ENCODE assay signal across 9 cellular contexts in genomic region chr14:34980337-34980900, GRCh38. TPM values are rescaled to one million over a fixed set of nuclear protein-coding genes. Genes with fewer than 3 reads are reported as not detected.
DNase-seq lines count a peak whose midpoint lies in the region; ATAC-seq and TF ChIP-seq lines count a peak whose summit lies in the region.
"Had no signal": no experiment of that assay in that cellular context is flagged by ENCODE, and none has a peak within 500 bp of the region (broad histone marks: within the 10 kb centered on the region; RNA-seq: fewer than 3 reads in every experiment).

No MANE protein-coding gene starts in this region.

- no peak for ATAC-seq in stimulated activated naive CD8-positive, alpha-beta T cell treated with anti-CD3 and anti-CD28 coated beads, Interleukin-15, amount 100 ng/mL, for 72 hours
- no peak for ATAC-seq in HG03439 (IDR thresholded peaks at IDR 0.05; ENCODE audit: unreplicated experiment)

- H3K36me3 ChIP-seq in SU-DHL-6 (ENCODE audit: low read length) = peaks cover 3% of the 10 kb centered on the region; the same call in 1 of the 2 replicates

- no peaks in the 10 kb centered on the region for H3K9me3 ChIP-seq in SU-DHL-6 (ENCODE audit: insufficient read depth, low read length)

- no peak overlapping the region for H3K27ac ChIP-seq in SU-DHL-6 (ENCODE audit: low read depth, low read length)

- no peaks in the 10 kb centered on the region for H3K9me3 Mint-ChIP-seq in activated T-cell treated with anti-CD3 and anti-CD28 coated beads, Interleukin-2, amount 50 U/mL, for 24 hours
- H3K9me3 Mint-ChIP-seq in glutamatergic neuron (ENCODE audit: unreplicated experiment) = peaks cover 3% of the 10 kb centered on the region
- H3K9me3 Mint-ChIP-seq in stimulated activated naive CD8-positive, alpha-beta T cell treated with anti-CD3 and anti-CD28 coated beads, Interleukin-15, amount 100 ng/mL, for 72 hours = no peaks in the 10 kb centered on the region

- H3K4me2 ChIP-seq in SU-DHL-6 (ENCODE audit: low read depth, low read length, poor library complexity, severe bottlenecking) = peak overlapping the region; percentile 82

- H3K79me2 ChIP-seq in SU-DHL-6 (ENCODE audit: insufficient read depth, low read length) = peaks cover 84% of the 10 kb centered on the region

- H4K20me1 ChIP-seq in SU-DHL-6 (ENCODE audit: low read depth, low read length) = no peaks in the 10 kb centered on the region

- no peaks in the 10 kb centered on the region for H3K27me3 Mint-ChIP-seq in activated T-cell treated with anti-CD3 and anti-CD28 coated beads, Interleukin-2, amount 50 U/mL, for 24 hours
- no peaks in the 10 kb centered on the region for H3K27me3 Mint-ChIP-seq in glutamatergic neuron (ENCODE audit: unreplicated experiment)
- H3K27me3 Mint-ChIP-seq in stimulated activated naive CD8-positive, alpha-beta T cell treated with anti-CD3 and anti-CD28 coated beads, Interleukin-15, amount 100 ng/mL, for 72 hours = no peaks in the 10 kb centered on the region

- peaks cover 15% of the 10 kb centered on the region for H3F3A ChIP-seq in SU-DHL-6 (ENCODE audit: insufficient read depth)

- peak overlapping the region; percentile 40 for H2AFZ ChIP-seq in SU-DHL-6 (ENCODE audit: low read depth, low read length, severe bottlenecking)

- no peak for DNase-seq in activated T-cell treated with anti-CD3 and anti-CD28 coated beads, Interleukin-2, amount 50 U/mL, for 24 hours
- no peak for DNase-seq in activated T-cell treated with anti-CD3 and anti-CD28 coated beads, Interleukin-2, amount 50 U/mL, for 48 hours
- DNase-seq in glutamatergic neuron (no peak), NCI-H1105 (lab: John Stamatoyannopoulos, UW) (no peak), KBM-7 (no peak)
- DNase-seq in stimulated activated naive CD8-positive, alpha-beta T cell treated with anti-CD3 and anti-CD28 coated beads, Interleukin-15, amount 100 ng/mL, for 72 hours = no peak
- DNase-seq: T-helper 9 cell had no signal

- H3K9me2 ChIP-seq in SU-DHL-6 (replicated peaks; ENCODE audit: insufficient read depth, low read length) = no peaks in the 10 kb centered on the region

- H3K9ac ChIP-seq in SU-DHL-6 (ENCODE audit: low read length) = peak overlapping the region; percentile 88

- H3K27ac Mint-ChIP-seq in activated T-cell treated with anti-CD3 and anti-CD28 coated beads, Interleukin-2, amount 50 U/mL, for 24 hours = peak overlapping the region; percentile 37
- H3K27ac Mint-ChIP-seq in glutamatergic neuron (ENCODE audit: unreplicated experiment) = no peak overlapping the region
- H3K27ac Mint-ChIP-seq in stimulated activated naive CD8-positive, alpha-beta T cell treated with anti-CD3 and anti-CD28 coated beads, Interleukin-15, amount 100 ng/mL, for 72 hours = no peak overlapping the region

- H3K36me3 Mint-ChIP-seq in activated T-cell treated with anti-CD3 and anti-CD28 coated beads, Interleukin-2, amount 50 U/mL, for 24 hours (ENCODE audit: low read depth) = peaks cover 17% of the 10 kb centered on the region
- H3K36me3 Mint-ChIP-seq in glutamatergic neuron (ENCODE audit: unreplicated experiment) = no peaks in the 10 kb centered on the region

- in situ Hi-C loops in KBM-7 (cut with MboI; ENCODE audit: low pct_unique_long_range_greater_than_20kb, low sequenced_read_pairs) = no loop called here

- H3K27me3 ChIP-seq in SU-DHL-6 (ENCODE audit: low read length) = no peaks in the 10 kb centered on the region

- no peak overlapping the region for H3K4me3 Mint-ChIP-seq in activated T-cell treated with anti-CD3 and anti-CD28 coated beads, Interleukin-2, amount 50 U/mL, for 24 hours
- H3K4me3 Mint-ChIP-seq in glutamatergic neuron (ENCODE audit: unreplicated experiment) = peak overlapping the region; percentile 15
- H3K4me3 Mint-ChIP-seq in stimulated activated naive CD8-positive, alpha-beta T cell treated with anti-CD3 and anti-CD28 coated beads, Interleukin-15, amount 100 ng/mL, for 72 hours = peak overlapping the region; percentile 3 to 21

- peak overlapping the region; percentile 69 for H3K4me3 ChIP-seq in SU-DHL-6 (ENCODE audit: insufficient read depth, low read length, poor library complexity, severe bottlenecking)

- H3K4me1 Mint-ChIP-seq in activated T-cell treated with anti-CD3 and anti-CD28 coated beads, Interleukin-2, amount 50 U/mL, for 24 hours (ENCODE audit: low read depth) = peaks cover 22% of the 10 kb centered on the region
- H3K4me1 Mint-ChIP-seq in glutamatergic neuron (ENCODE audit: low read depth, unreplicated experiment) = peaks cover 3% of the 10 kb centered on the region
- H3K4me1 Mint-ChIP-seq in stimulated activated naive CD8-positive, alpha-beta T cell treated with anti-CD3 and anti-CD28 coated beads, Interleukin-15, amount 100 ng/mL, for 72 hours = peaks cover 25% of the 10 kb centered on the region

- TF ChIP-seq CTCF in SU-DHL-6 (IDR thresholded peaks at IDR 0.05; ENCODE audit: insufficient read depth, low read length, poor library complexity, severe bottlenecking) = no peak
- TF ChIP-seq CTCF in glutamatergic neuron (IDR thresholded peaks at IDR 0.05; ENCODE audit: partially characterized antibody, unreplicated experiment) = no peak

RNA-seq across cellular contexts. Expression of gene SRP54, which starts 2.4 kb away (rescaled TPM):
- total RNA-seq in glutamatergic neuron (ENCODE audit: unreplicated experiment) = 43.5 TPM
